ENCODE assay signal across 8 cellular contexts in genomic region chr17:82450357-82451106, GRCh38. TPM values are rescaled to one million over a fixed set of nuclear protein-coding genes. Genes with fewer than 3 reads are reported as not detected.
DNase-seq lines count a peak whose midpoint lies in the region; ATAC-seq and TF ChIP-seq lines count a peak whose summit lies in the region.

TSS of gene CYBC1 (minus strand) at chr17:82450752. CDS start at chr17:82449254, 1,498 bp downstream.

- peaks cover 3% of the 10 kb centered on the region for H4K20me1 ChIP-seq in OCI-LY7 (ENCODE audit: insufficient read depth, low read length)

- H2AFZ ChIP-seq in OCI-LY7 (ENCODE audit: low read length) = peak within 1 kb of the TSS; percentile 11; the same call in 1 of the 2 replicates

- peaks cover 5% of the 10 kb centered on the region for H3K36me3 Mint-ChIP-seq in endothelial cell (ENCODE audit: low read depth, unreplicated experiment)

- peaks cover 40% of the 10 kb centered on the region for H3K4me1 ChIP-seq in OCI-LY7 (ENCODE audit: insufficient read depth, low read length, poor library complexity, severe bottlenecking)

- peaks cover 8% of the 10 kb centered on the region for H3K27me3 Mint-ChIP-seq in endothelial cell (ENCODE audit: unreplicated experiment)

- no peaks in the 10 kb centered on the region for H3K9me2 ChIP-seq in OCI-LY7 (ENCODE audit: insufficient read depth, low read length)

- peak within 1 kb of the TSS; percentile 98 for H3K27ac ChIP-seq in OCI-LY7 (ENCODE audit: low read depth, low read length, poor library complexity, severe bottlenecking)

- peak within 1 kb of the TSS; percentile 80 for H3K4me3 ChIP-seq in OCI-LY7 (ENCODE audit: low read depth, low read length, poor library complexity, severe bottlenecking)

- CTCF ChIA-PET in OCI-LY7 (lab: Charles Lee; ENCODE audit: unreplicated experiment) = interaction anchor here (0.7 kb wide), 1 partner anchor 30 kb away, joined by 4 read pairs; no protein-coding TSS in a partner anchor

- peak within 1 kb of the TSS; percentile 88 for H3K4me3 Mint-ChIP-seq in endothelial cell (ENCODE audit: unreplicated experiment)

- H3K79me2 ChIP-seq in OCI-LY7 (ENCODE audit: insufficient read depth, low read depth, low read length) = peaks cover 37% of the 10 kb centered on the region

- ATAC-seq in GM21390 (IDR thresholded peaks at IDR 0.05; ENCODE audit: unreplicated experiment) = peak; percentile 56

- peaks cover 35% of the 10 kb centered on the region for H3K36me3 ChIP-seq in OCI-LY7 (ENCODE audit: insufficient read depth, low read length)

- H3K9me3 ChIP-seq in OCI-LY7 (ENCODE audit: low read length) = peaks cover 11% of the 10 kb centered on the region; the same call in 1 of the 2 replicates

- POLR2A ChIA-PET in OCI-LY7 (lab: Charles Lee) = interaction anchor here (1.1 to 2.0 kb wide), 3 partner anchors 31 to 100 kb away, joined by 3 to 11 read pairs (median 4); no protein-coding TSS in a partner anchor

- H3K9me3 Mint-ChIP-seq in endothelial cell (ENCODE audit: unreplicated experiment) = no peaks in the 10 kb centered on the region

- DNase-seq in COLO829 (ENCODE audit: low spot score) = peak; percentile 82
- DNase-seq in HuH-7.5 (ENCODE audit: low spot score) = peak; percentile 87
- DNase-seq in OCI-LY7 (ENCODE audit: low spot score) = peak; percentile 99
- peak; percentile 99 for DNase-seq in activated CD8-positive, alpha-beta memory T cell treated with anti-CD3 and anti-CD28 coated beads, Interleukin-2, amount 50 U/mL, for 48 hours
- peak; percentile 97 for DNase-seq in endothelial cell (ENCODE audit: low spot score)
- DNase-seq in midbrain (lab: John Stamatoyannopoulos, UW) = peak; percentile 93
- peak; percentile 83 to 88 for DNase-seq in stimulated activated CD8-positive, alpha-beta memory T cell treated with anti-CD3 and anti-CD28 coated beads, Interleukin-15, amount 100 ng/mL, for 4 hours (ENCODE audit: low read depth in 2 of 2)

- TF ChIP-seq CTCF in OCI-LY7 (conservative IDR thresholded peaks at IDR 0.05; ENCODE audit: low read length) (no peak), endothelial cell (IDR thresholded peaks at IDR 0.05; ENCODE audit: unreplicated experiment) (no peak)

- intact Hi-C loops in OCI-LY7 (cut with micrococcal nuclease; ENCODE audit: unreplicated experiment) = no loop called here

- peak within 1 kb of the TSS; percentile 83 for H3K4me2 ChIP-seq in OCI-LY7 (ENCODE audit: low read length)

- BruUV-seq in OCI-LY7 (replicated peaks; lab: Mats Ljungman, UMichigan) = TSS peak; percentile 82

- peaks cover 19% of the 10 kb centered on the region for H3K4me1 Mint-ChIP-seq in endothelial cell (ENCODE audit: unreplicated experiment)

- peak within 1 kb of the TSS; percentile 87 for H3K27ac Mint-ChIP-seq in endothelial cell (ENCODE audit: unreplicated experiment)

RNA-seq across cellular contexts. Expression of gene CYBC1, which starts in this region (rescaled TPM):
- 424 and 470 TPM in 2 replicates for total RNA-seq in OCI-LY7 (2014; rRNA removed; shearing (Covaris generic))
- total RNA-seq in OCI-LY7 (2022) (679 and 701 TPM in 2 replicates), endothelial cell (ENCODE audit: unreplicated experiment) (75.7 TPM)

Comparison
In these comparisons a context has a peak if more than half of its experiments do, and no peak if none do; other contexts are left out.
1. Peak in every context shown above with its lines: DNase-seq, ATAC-seq, H3K4me3 ChIP-seq and H3K27ac ChIP-seq.